Comparison of ENCODE assay signal across 16 cellular contexts in genomic region chr10:88343761-88344484, GRCh38.
DNase-seq lines count a peak whose midpoint lies in the region; ATAC-seq, FAIRE-seq and TF ChIP-seq lines count a peak whose summit lies in the region.
"Had no signal": no experiment of that assay in that cellular context is flagged by ENCODE, and none has a peak within 500 bp of the region (broad histone marks: within the 10 kb centered on the region; RNA-seq: fewer than 3 reads in every experiment).

No MANE protein-coding gene starts in this region.

- ATAC-seq in GM19395 (IDR thresholded peaks at IDR 0.05; ENCODE audit: unreplicated experiment) = no peak
- ATAC-seq: upper lobe of right lung had no signal

- no peak for TF ChIP-seq RAD21 in H1 (IDR thresholded peaks at IDR 0.05 in 1 of 2, conservative IDR thresholded peaks at IDR 0.05 in 1 of 2; ENCODE audit: low read depth in 2 of 2, low read length in 2 of 2)

- no peak for TF ChIP-seq EP300 in H1 (IDR thresholded peaks at IDR 0.05; ENCODE audit: borderline replicate concordance in 1 of 2, low read depth in 2 of 2, low read length in 2 of 2)

- H3K4me2 ChIP-seq in H1 (ENCODE audit: insufficient read depth in 1 of 2, low read depth in 2 of 2, low read length in 2 of 2) = no peak overlapping the region

- no peak overlapping the region for H4K91ac ChIP-seq in H1 (replicated peaks; ENCODE audit: insufficient read length, low read length)

- POLR2A ChIA-PET in H1 (lab: Charles Lee; ENCODE audit: partially characterized antibody) = no interaction called here

- H3K79me2 ChIP-seq in H1 (ENCODE audit: control insufficient read depth in 1 of 2, insufficient read depth in 2 of 2, low read length in 2 of 2) = no peaks in the 10 kb centered on the region

- H3K14ac ChIP-seq in H1 (ENCODE audit: insufficient read length) = no peak overlapping the region

- H2AK5ac ChIP-seq in H1 (ENCODE audit: low read depth, low read length) = no peak overlapping the region

- H2BK120ac ChIP-seq in H1 (replicated peaks; ENCODE audit: low read depth, low read length) = no peak overlapping the region

- no peaks in the 10 kb centered on the region for H4K20me1 ChIP-seq in H1 (replicated peaks in 1 of 2; ENCODE audit: control insufficient read depth in 1 of 2, insufficient read depth in 2 of 2, low read length in 2 of 2)

- no peak overlapping the region for H2BK15ac ChIP-seq in H1 (ENCODE audit: low read length)

- H3K4me1 ChIP-seq in H1 (replicated peaks in 1 of 4; ENCODE audit: control insufficient read depth in 3 of 4, insufficient read depth in 4 of 4, low read length in 3 of 4) = peaks cover 3 to 18% (median 12%) of the 10 kb centered on the region in 4 experiments; a peak in 4 of 7 replicates
- no peaks in the 10 kb centered on the region for H3K4me1 ChIP-seq in testis

- intact Hi-C loops in testis (cut with DNase I; ENCODE audit: low total_unique reads) = no loop called here

- H3K27me3 ChIP-seq in H1 (replicated peaks in 1 of 4; ENCODE audit: control insufficient read depth in 3 of 4, extremely low read depth in 1 of 4, insufficient read depth in 3 of 4, low read length in 3 of 4) = no peaks in the 10 kb centered on the region
- H3K27me3 ChIP-seq in testis = no peaks in the 10 kb centered on the region
- H3K27me3 ChIP-seq: upper lobe of right lung had no signal

- no peak overlapping the region for H2AFZ ChIP-seq in H1 (ENCODE audit: low read length)

- CTCF ChIA-PET in H1 (lab: Charles Lee; ENCODE audit: partially characterized antibody) = interaction anchor here (1.3 kb wide), 1 partner anchor 13 kb away, joined by 3 read pairs; no protein-coding TSS in a partner anchor

- H3K27ac ChIP-seq in H1 (ENCODE audit: low read depth, low read length) (no peak overlapping the region), testis (peak overlapping the region in 1 of 2 donors; percentile 47)
- H3K27ac ChIP-seq: upper lobe of right lung had no signal

- TF ChIP-seq POLR2A in H1 (IDR thresholded peaks at IDR 0.05; ENCODE audit: control extremely low read depth in 1 of 2, low read depth in 2 of 2, low read length in 2 of 2) (no peak), testis (IDR thresholded peaks at IDR 0.05) (no peak)

- 88% methylated on average over 2 of the region's 2 CpGs; no CpG with 5 or more reads in 1 of the 2 experiments for WGBS in H1 (ENCODE audit: extremely low coverage in 1 of 2, insufficient coverage in 1 of 2, insufficient read length in 1 of 2, insufficient replicate concordance in 2 of 2, low coverage in 1 of 2, low lambda C conversion rate in 2 of 2, missing lambda C conversion rate in 1 of 2), 2 experiments
- 53 to 56% methylated on average over 2 of the region's 2 CpGs for WGBS in testis, 2 donors

- no peak overlapping the region for H3K9ac ChIP-seq in H1 (replicated peaks in 1 of 4; ENCODE audit: extremely low read depth in 1 of 4, low read depth in 3 of 4, low read length in 3 of 4)

- no peak overlapping the region for H3K4ac ChIP-seq in H1 (replicated peaks; ENCODE audit: insufficient read length, low read depth, low read length)

- no peak overlapping the region for H2BK20ac ChIP-seq in H1 (ENCODE audit: low read length)

- DNase-seq in NCI-H226 (peak; percentile 28), H1 (ENCODE audit: low read depth in 1 of 2, low spot score in 2 of 2) (no peak), left kidney (ENCODE audit: low read depth, low spot score) (peak; percentile 22), stromal cell of bone marrow (ENCODE audit: low read depth) (peak; percentile 67), UCSD-AML1 (lab: John Stamatoyannopoulos, UW; ENCODE audit: unreplicated experiment) (no peak), mesenteric fat pad (ENCODE audit: low spot score) (no peak), testis (no peak)
- DNase-seq: activated CD8-positive, alpha-beta memory T cell treated with anti-CD3 and anti-CD28 coated beads, Interleukin-2, amount 50 U/mL, for 48 hours; activated naive CD4-positive, alpha-beta T cell; DMS79; effector CD4-positive, alpha-beta T cell; islet precursor cell; RPMI8226; stimulated activated CD4-positive, alpha-beta T cell treated with anti-CD3 and anti-CD28 coated beads, Interleukin-2, amount 100 ng/mL, for 48 hours; upper lobe of right lung had no signal

- no peak overlapping the region for H3K4me3 ChIP-seq in H1 (ENCODE audit: extremely low read depth in 1 of 4, insufficient read depth in 2 of 4, low read depth in 3 of 4, low read length in 4 of 4)
- H3K4me3 ChIP-seq in testis = no peak overlapping the region
- H3K4me3 ChIP-seq: upper lobe of right lung had no signal

- H4K8ac ChIP-seq in H1 (ENCODE audit: extremely low read depth, insufficient read depth, low read length) = no peak overlapping the region

- FAIRE-seq in H1 (lab: Jason Lieb, UNC) = no peak

- no peaks in the 10 kb centered on the region for H3K79me1 ChIP-seq in H1 (ENCODE audit: low read depth, low read length)

- no peaks in the 10 kb centered on the region for H3K36me3 ChIP-seq in H1 (ENCODE audit: control insufficient read depth in 2 of 4, insufficient read depth in 4 of 4, low read length in 3 of 4)
- no peaks in the 10 kb centered on the region for H3K36me3 ChIP-seq in testis (ENCODE audit: low read depth, missing control alignments)
- H3K36me3 ChIP-seq: upper lobe of right lung had no signal

- H2BK5ac ChIP-seq in H1 (ENCODE audit: low read depth, low read length) = no peak overlapping the region

- no peaks in the 10 kb centered on the region; a peak in 1 of 4 replicates for H3K9me3 ChIP-seq in H1 (ENCODE audit: insufficient read depth in 2 of 2, low read depth in 1 of 2, low read length in 1 of 2)
- no peaks in the 10 kb centered on the region for H3K9me3 ChIP-seq in testis
- H3K9me3 ChIP-seq: upper lobe of right lung had no signal

- no peaks in the 10 kb centered on the region for H3K23me2 ChIP-seq in H1 (ENCODE audit: low read depth, low read length)

- TF ChIP-seq CTCF in H1 (IDR thresholded peaks at IDR 0.05; ENCODE audit: control extremely low read depth in 1 of 3, insufficient read depth in 1 of 3, low read depth in 1 of 3, low read length in 3 of 3) = no peak
- no peak for TF ChIP-seq CTCF in testis (IDR thresholded peaks at IDR 0.05)

- H3K23ac ChIP-seq in H1 (ENCODE audit: insufficient read length) = no peak overlapping the region

- no peak overlapping the region for H4K5ac ChIP-seq in H1 (ENCODE audit: insufficient read length, low read depth, low read length)

- no peak overlapping the region for H3K18ac ChIP-seq in H1 (ENCODE audit: extremely low read depth, low read length)

- H2BK12ac ChIP-seq in H1 (ENCODE audit: low read depth, low read length) = no peak overlapping the region

- no peak overlapping the region for H3K56ac ChIP-seq in H1 (replicated peaks; ENCODE audit: insufficient read length, low read depth, low read length)

TF ChIP-seq in H1, 55 proteins besides CTCF, POLR2A, EP300 and RAD21:
- TF ChIP-seq MAFK (IDR thresholded peaks at IDR 0.05; ENCODE audit: low read depth, low read length) = 0 out of 2 replicates have a peak, but pooled peaks have one; percentile 21
- no peak for TF ChIP-seq E2F6 (IDR thresholded peaks at IDR 0.05)

Comparison
In these comparisons a context has a peak if more than half of its experiments do, and no peak if none do; other contexts are left out.
1. DNase-seq: peak in NCI-H226 (single experiment), left kidney (single experiment) and stromal cell of bone marrow (single experiment); none in H1 (0 of 2), UCSD-AML1 (single experiment), mesenteric fat pad (single experiment) and testis (single experiment).